In the genomic region with DNA sequence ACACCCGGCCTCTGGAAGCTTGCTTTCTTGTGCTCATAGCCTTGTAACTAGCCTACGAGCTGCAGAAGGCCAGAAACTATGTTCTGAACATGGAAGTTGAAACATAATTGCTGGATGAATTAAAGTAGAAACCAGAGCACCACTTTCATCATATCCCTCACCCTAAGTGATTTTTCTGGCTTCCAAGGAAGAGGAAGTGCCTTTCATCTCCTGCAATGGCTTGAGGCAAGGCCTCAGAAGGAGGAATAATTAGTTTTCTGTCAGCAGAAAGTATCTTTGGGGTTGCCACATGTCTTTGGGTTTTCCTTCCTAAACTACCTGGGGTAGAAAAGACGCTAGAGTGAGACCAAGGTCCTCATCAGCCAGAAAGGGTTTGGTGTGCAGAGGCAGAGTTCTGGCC, we compare ENCODE assay signal across 17 cellular contexts. TPM values are rescaled to one million over a fixed set of nuclear protein-coding genes. Genes with fewer than 3 reads are reported as not detected.
DNase-seq lines count a peak whose midpoint lies in the region; ATAC-seq and TF ChIP-seq lines count a peak whose summit lies in the region.
"Had no signal": no experiment of that assay in that cellular context is flagged by ENCODE, and none has a peak within 500 bp of the region (broad histone marks: within the 10 kb centered on the region; RNA-seq: fewer than 3 reads in every experiment).

No MANE protein-coding gene starts in this region.

- H3K4ac ChIP-seq in H9 (ENCODE audit: low read depth, low read length) = no peak overlapping the region

- no peak overlapping the region for H2AK5ac ChIP-seq in H9 (ENCODE audit: insufficient read length, low read length)

- no peak overlapping the region for H3K9ac ChIP-seq in H9 (ENCODE audit: extremely low read depth, insufficient read length, low read length)

- no peak overlapping the region for H3T11ph ChIP-seq in H9 (ENCODE audit: low read length)

- DNase-seq in H9 (no peak), NB4 (ENCODE audit: low read depth) (peak; percentile 49), WTC11 (ENCODE audit: low spot score) (no peak), progenitor cell of endocrine pancreas (ENCODE audit: low spot score, unreplicated experiment) (no peak), NCI-H2081 (lab: John Stamatoyannopoulos, UW) (no peak), foreskin melanocyte (no peak)
- no peak for DNase-seq in stimulated activated naive CD8-positive, alpha-beta T cell treated with anti-CD3 and anti-CD28 coated beads, Interleukin-15, amount 100 ng/mL, for 72 hours
- DNase-seq: activated naive CD4-positive, alpha-beta T cell; DMS79; NCI-H2029 treated with DMSO at 0.1 percent for 48 hours; NCI-H226; right lobe of liver; RPMI8226 had no signal

- H3K27ac Mint-ChIP-seq in H9 = peak overlapping the region; percentile 45 to 63 (median 62); a peak in 4 of 7 replicates
- H3K27ac Mint-ChIP-seq in WTC11 = peak overlapping the region; percentile 84
- H3K27ac Mint-ChIP-seq in progenitor cell of endocrine pancreas = peak overlapping the region; percentile 58
- no peak overlapping the region for H3K27ac Mint-ChIP-seq in stimulated activated naive CD8-positive, alpha-beta T cell treated with anti-CD3 and anti-CD28 coated beads, Interleukin-15, amount 100 ng/mL, for 72 hours
- H3K27ac Mint-ChIP-seq: mesothelial cell of epicardium; T-helper 1 cell treated with Interleukin-12 subunit alpha and Interleukin-12 subunit beta and Interleukin-4 antibody, amounts not matched to agents 30 μg/mL and 1 μg/mL, for 36 hours had no signal

- no peak overlapping the region for H3K23ac ChIP-seq in H9 (ENCODE audit: insufficient read length, low read depth, low read length)

- no peak for ATAC-seq in WTC11
- no peak for ATAC-seq in stimulated activated naive CD8-positive, alpha-beta T cell treated with anti-CD3 and anti-CD28 coated beads, Interleukin-15, amount 100 ng/mL, for 72 hours
- ATAC-seq: right lobe of liver had no signal

- no peak for TF ChIP-seq POLR2A in NB4 (IDR thresholded peaks at IDR 0.05; ENCODE audit: extremely low read depth, insufficient read length)

- no peak overlapping the region for H3K56ac ChIP-seq in H9 (ENCODE audit: insufficient read length, low read depth, low read length)

- H3K27me3 ChIP-seq in H9 (ENCODE audit: insufficient read depth, low read length) = no peaks in the 10 kb centered on the region
- H3K27me3 ChIP-seq: right lobe of liver, tibial artery had no signal

- H3K27me3 Mint-ChIP-seq in H9 (ENCODE audit: low read depth) (no peaks in the 10 kb centered on the region; the same call in 1 of the 2 replicates), WTC11 (ENCODE audit: low read depth) (no peaks in the 10 kb centered on the region), progenitor cell of endocrine pancreas (no peaks in the 10 kb centered on the region)
- no peaks in the 10 kb centered on the region for H3K27me3 Mint-ChIP-seq in stimulated activated naive CD8-positive, alpha-beta T cell treated with anti-CD3 and anti-CD28 coated beads, Interleukin-15, amount 100 ng/mL, for 72 hours

- H3K4me1 ChIP-seq in H9 (ENCODE audit: insufficient read depth, low read length) = peaks cover 32% of the 10 kb centered on the region; the same call in 1 of the 2 replicates
- H3K4me1 ChIP-seq: right lobe of liver had no signal

- no peaks in the 10 kb centered on the region; the same call in 1 of the 2 replicates for H3K79me2 ChIP-seq in H9 (ENCODE audit: insufficient read depth, low read length)

- no peak overlapping the region for H2BK12ac ChIP-seq in H9 (ENCODE audit: insufficient read length, low read depth, low read length)

- no peak overlapping the region for H2BK120ac ChIP-seq in H9 (ENCODE audit: low read depth, low read length, poor library complexity, severe bottlenecking)

- CTCF ChIA-PET in WTC11 (lab: Charles Lee) = no interaction called here

- no peak overlapping the region for H3K4me2 ChIP-seq in H9 (ENCODE audit: insufficient read depth, insufficient read length, low read length)

- H2AFZ ChIP-seq in H9 (ENCODE audit: low read length) = no peak overlapping the region

- TF ChIP-seq CTCF in H9 (conservative IDR thresholded peaks at IDR 0.05) (no peak), NB4 (IDR thresholded peaks at IDR 0.05; ENCODE audit: low read depth, low read length) (no peak), WTC11 (IDR thresholded peaks at IDR 0.05) (no peak), progenitor cell of endocrine pancreas (IDR thresholded peaks at IDR 0.05; ENCODE audit: unreplicated experiment) (no peak)

- H3K36me3 Mint-ChIP-seq in H9 (ENCODE audit: insufficient read depth in 1 of 3, low read depth in 3 of 3) (peaks cover 54 to 58% (median 55%) of the 10 kb centered on the region in 3 experiments), WTC11 (peaks cover 47% of the 10 kb centered on the region), progenitor cell of endocrine pancreas (ENCODE audit: insufficient read depth) (peaks cover 40% of the 10 kb centered on the region)

- H3K23me2 ChIP-seq in H9 (ENCODE audit: insufficient read length, low read depth, low read length, poor library complexity, severe bottlenecking) = no peaks in the 10 kb centered on the region

- H3K4me3 ChIP-seq in NB4 (ENCODE audit: low read depth, low read length) = no peak overlapping the region
- H3K4me3 ChIP-seq: right lobe of liver, SK-N-MC, tibial artery had no signal

- H3K9me3 Mint-ChIP-seq in H9 (no peaks in the 10 kb centered on the region; a peak in 1 of 5 replicates), WTC11 (peaks cover 8% of the 10 kb centered on the region; the same call in 1 of the 2 replicates), progenitor cell of endocrine pancreas (ENCODE audit: low read depth) (no peaks in the 10 kb centered on the region)
- H3K9me3 Mint-ChIP-seq in stimulated activated naive CD8-positive, alpha-beta T cell treated with anti-CD3 and anti-CD28 coated beads, Interleukin-15, amount 100 ng/mL, for 72 hours = no peaks in the 10 kb centered on the region
- H3K9me3 Mint-ChIP-seq: mesothelial cell of epicardium; T-helper 1 cell treated with Interleukin-12 subunit alpha and Interleukin-12 subunit beta and Interleukin-4 antibody, amounts not matched to agents 30 μg/mL and 1 μg/mL, for 36 hours had no signal

- no CpG with 5 or more reads among the region's 3 CpGs for WGBS in H9 (ENCODE audit: extremely low coverage, insufficient read length, low lambda C conversion rate)

- H2BK20ac ChIP-seq in H9 (ENCODE audit: low read depth, low read length, poor library complexity, severe bottlenecking) = no peak overlapping the region

- no peaks in the 10 kb centered on the region for H4K20me1 ChIP-seq in H9 (ENCODE audit: control insufficient read depth, insufficient read depth, insufficient read length)

- no peak overlapping the region for H3K18ac ChIP-seq in H9 (ENCODE audit: insufficient read length, low read depth, low read length)

- no peaks in the 10 kb centered on the region for H3K9me3 ChIP-seq in H9 (ENCODE audit: control insufficient read depth, low read depth, low read length)
- H3K9me3 ChIP-seq: right lobe of liver, tibial artery had no signal

- H3K4me3 Mint-ChIP-seq in H9 (no peak overlapping the region), WTC11 (no peak overlapping the region), progenitor cell of endocrine pancreas (ENCODE audit: low read depth) (no peak overlapping the region)
- H3K4me3 Mint-ChIP-seq in stimulated activated naive CD8-positive, alpha-beta T cell treated with anti-CD3 and anti-CD28 coated beads, Interleukin-15, amount 100 ng/mL, for 72 hours = no peak overlapping the region
- H3K4me3 Mint-ChIP-seq: mesothelial cell of epicardium; T-helper 1 cell treated with Interleukin-12 subunit alpha and Interleukin-12 subunit beta and Interleukin-4 antibody, amounts not matched to agents 30 μg/mL and 1 μg/mL, for 36 hours had no signal

- H4K8ac ChIP-seq in H9 (replicated peaks; ENCODE audit: insufficient read length, low read depth, low read length) = no peak overlapping the region

- H3K14ac ChIP-seq in H9 (ENCODE audit: insufficient read depth, low read length) = no peak overlapping the region

- no peak overlapping the region for H2BK15ac ChIP-seq in H9 (ENCODE audit: low read depth, low read length)

- no peak overlapping the region for H2BK5ac ChIP-seq in H9 (ENCODE audit: insufficient read length, low read length)

- POLR2A ChIA-PET in WTC11 (lab: Charles Lee) = interaction anchor here (0.9 to 5.2 kb wide), 3 partner anchors 9 to 82 kb away, joined by 3 to 54 read pairs (median 8); no protein-coding TSS in a partner anchor

- H3K79me1 ChIP-seq in H9 (ENCODE audit: insufficient read depth, low read depth, low read length, poor library complexity, severe bottlenecking) = no peaks in the 10 kb centered on the region

- no peak overlapping the region for H4K5ac ChIP-seq in H9 (ENCODE audit: insufficient read length, low read depth, low read length)

- H3K4me1 Mint-ChIP-seq in H9 = peaks cover 51 to 55% of the 10 kb centered on the region in 2 experiments
- H3K4me1 Mint-ChIP-seq in WTC11 = peaks cover 60% of the 10 kb centered on the region
- H3K4me1 Mint-ChIP-seq in progenitor cell of endocrine pancreas (ENCODE audit: low read depth) = peaks cover 17% of the 10 kb centered on the region
- H3K4me1 Mint-ChIP-seq in stimulated activated naive CD8-positive, alpha-beta T cell treated with anti-CD3 and anti-CD28 coated beads, Interleukin-15, amount 100 ng/mL, for 72 hours = peaks cover 11% of the 10 kb centered on the region
- H3K4me1 Mint-ChIP-seq: mesothelial cell of epicardium had no signal

- H3K27ac ChIP-seq in H9 (ENCODE audit: insufficient read length, low read depth, low read length) = no peak overlapping the region
- H3K27ac ChIP-seq: right lobe of liver, SK-N-MC, tibial artery had no signal

- H4K91ac ChIP-seq in H9 (ENCODE audit: insufficient read length, low read depth, low read length) = no peak overlapping the region

TF ChIP-seq in WTC11, 78 proteins besides CTCF, POLR2A, EP300 and RAD21 (continues in another document):
- TF ChIP-seq GABPB1 (CRISPR knock-in tag; IDR thresholded peaks at IDR 0.05) (no peak), NFE2L1 (CRISPR knock-in tag; IDR thresholded peaks at IDR 0.05) (no peak)

RNA-seq across cellular contexts. Expression of a gene that starts 14.5 kb away (rescaled TPM):
- total RNA-seq in H9 (2021) (1,150 and 1,152 TPM in 2 replicates), WTC11 (2021) (1,103 to 1,198 TPM (median 1,179 TPM) in 3 replicates), progenitor cell of endocrine pancreas (731 and 748 TPM in 2 replicates)

RNA-seq across cellular contexts. Expression of a gene that starts 14.6 kb away (rescaled TPM):
- total RNA-seq in H9 (2021) (2.0 and 2.1 TPM in 2 replicates), WTC11 (2021) (5.6 to 8.0 TPM (median 7.8 TPM) in 3 replicates), progenitor cell of endocrine pancreas (9.2 and 9.4 TPM in 2 replicates)

Comparison
In these comparisons a context has a peak if more than half of its experiments do, and no peak if none do; other contexts are left out.
1. H3K27ac Mint-ChIP-seq: peak in H9 (3 of 3), WTC11 (single experiment) and progenitor cell of endocrine pancreas (single experiment); none in stimulated activated naive CD8-positive, alpha-beta T cell treated with anti-CD3 and anti-CD28 coated beads, Interleukin-15, amount 100 ng/mL, for 72 hours (0 of 2).